ENCODE assay signal across 17 cellular contexts in genomic region chr3:67781218-67781617, GRCh38.
DNase-seq lines count a peak whose midpoint lies in the region; ATAC-seq lines count a peak whose summit lies in the region.
"Had no signal": no experiment of that assay in that cellular context is flagged by ENCODE, and none has a peak within 500 bp of the region (broad histone marks: within the 10 kb centered on the region; RNA-seq: fewer than 3 reads in every experiment).

No MANE protein-coding gene starts in this region.

- DNase-seq in Daoy (ENCODE audit: low read depth) (peak; percentile 15), NCI-H146 (lab: John Stamatoyannopoulos, UW) (peak; percentile 3), RPMI8226 (peak; percentile 41), mesenchymal stem cell (no peak), CD1c-positive myeloid dendritic cell (ENCODE audit: extremely low spot score) (no peak)
- DNase-seq: NCI-H1105, NCI-H1694, NCI-H2081 treated with DMSO at 0.1 percent for 48 hours, NCI-H446 treated with DMSO at 0.1 percent for 48 hours, NCI-H526 treated with DMSO at 0.1 percent for 48 hours, T-helper 9 cell had no signal

- H2BK12ac ChIP-seq in mesenchymal stem cell (ENCODE audit: low read length in 2 of 2): peak overlapping the region; percentile 21 to 91

- H3K4me3 ChIP-seq in mesenchymal stem cell (ENCODE audit: insufficient read depth in 1 of 2, low read depth in 1 of 2, low read length in 2 of 2): no peak overlapping the region
- H3K4me3 ChIP-seq: GM12878, Peyer's patch had no signal

- H3K27me3 ChIP-seq in mesenchymal stem cell (ENCODE audit: control insufficient read depth in 1 of 2, insufficient read depth in 1 of 2, low read length in 2 of 2): no peaks in the 10 kb centered on the region
- H3K27me3 ChIP-seq: Peyer's patch had no signal

- H3K36me3 ChIP-seq in mesenchymal stem cell (ENCODE audit: control insufficient read depth in 1 of 2, insufficient read depth in 2 of 2, low read depth in 1 of 2, low read length in 2 of 2): no peaks in the 10 kb centered on the region
- H3K36me3 ChIP-seq: Peyer's patch had no signal

- H4K8ac ChIP-seq in mesenchymal stem cell (ENCODE audit: low read length): no peak overlapping the region

- no peak overlapping the region for H3K9ac ChIP-seq in mesenchymal stem cell (ENCODE audit: low read length)

- H2BK15ac ChIP-seq in mesenchymal stem cell (ENCODE audit: low read depth, poor library complexity, severe bottlenecking): no peak overlapping the region

- no peak overlapping the region for H4K91ac ChIP-seq in mesenchymal stem cell (ENCODE audit: low read length)

- WGBS in mesenchymal stem cell: 93% methylated on average over 11 of the region's 11 CpGs

- H3K4me1 ChIP-seq in mesenchymal stem cell (ENCODE audit: control insufficient read depth, insufficient read depth, low read depth, low read length): no peaks in the 10 kb centered on the region
- H3K4me1 ChIP-seq: Peyer's patch had no signal

- no peak overlapping the region for H3K14ac ChIP-seq in mesenchymal stem cell (ENCODE audit: low read length in 2 of 2)

- H3K79me1 ChIP-seq in mesenchymal stem cell (replicated peaks; ENCODE audit: low read length, poor library complexity, severe bottlenecking): no peaks in the 10 kb centered on the region

- no peak overlapping the region for H3K23ac ChIP-seq in mesenchymal stem cell (ENCODE audit: low read length in 2 of 2)

- H2BK120ac ChIP-seq in mesenchymal stem cell (ENCODE audit: low read depth, low read length): no peak overlapping the region

- no peak overlapping the region for H2AFZ ChIP-seq in mesenchymal stem cell (ENCODE audit: low read depth, low read length)

- H3K4ac ChIP-seq in mesenchymal stem cell (ENCODE audit: low read depth in 1 of 2, low read length in 2 of 2): no peak overlapping the region

- H3K27ac ChIP-seq in mesenchymal stem cell (ENCODE audit: low read length, poor library complexity, severe bottlenecking): no peak overlapping the region
- H3K27ac ChIP-seq: C4-2B, Peyer's patch had no signal

- no peak overlapping the region for H2BK5ac ChIP-seq in mesenchymal stem cell (ENCODE audit: low read depth, low read length, poor library complexity, severe bottlenecking)

- H3K9me3 ChIP-seq in mesenchymal stem cell (ENCODE audit: control insufficient read depth, low read length): peaks cover 3% of the 10 kb centered on the region
- H3K9me3 ChIP-seq: Peyer's patch had no signal

- no peak overlapping the region for H3K4me2 ChIP-seq in mesenchymal stem cell (ENCODE audit: low read length, poor library complexity, severe bottlenecking)

- ATAC-seq in HG03108 (IDR thresholded peaks at IDR 0.05; ENCODE audit: unreplicated experiment) (no peak), HG02678 (IDR thresholded peaks at IDR 0.05; ENCODE audit: unreplicated experiment) (no peak)
- ATAC-seq: GM12878, HCT116 had no signal

- H3K18ac ChIP-seq in mesenchymal stem cell (ENCODE audit: low read depth in 1 of 2, low read length in 2 of 2): peak overlapping the region in 1 of 2 experiments; percentile 72

- no peak overlapping the region for H2AK5ac ChIP-seq in mesenchymal stem cell (ENCODE audit: low read length, severe bottlenecking)

Comparison
In these comparisons a context has a peak if more than half of its experiments do, and no peak if none do; other contexts are left out.
1. DNase-seq: peak in Daoy (single experiment), NCI-H146 (single experiment) and RPMI8226 (single experiment); none in mesenchymal stem cell (single experiment) and CD1c-positive myeloid dendritic cell (single experiment).